ENCODE assay signal across 1 cellular context in genomic region chr12:88944403-88944802, GRCh38.
TF ChIP-seq lines count a peak whose summit lies in the region.

No MANE protein-coding gene starts in this region.

TF ChIP-seq in K562, 482 proteins besides CTCF, POLR2A, EP300 and RAD21 (continued from another document):
- TF ChIP-seq ELK3 (CRISPR knock-in tag; IDR thresholded peaks at IDR 0.05) (no peak), ZNF12 (CRISPR knock-in tag; IDR thresholded peaks at IDR 0.05) (no peak), MAFG (tag; conservative IDR thresholded peaks at IDR 0.05) (0 out of 2 replicates have a peak, but pooled peaks have one; percentile 13), CBFA2T3 (IDR thresholded peaks at IDR 0.05) (no peak), FOSL1 (tag; conservative IDR thresholded peaks at IDR 0.05) (peak; percentile 55), JUND (IDR thresholded peaks at IDR 0.05; ENCODE audit: borderline replicate concordance, low read depth, low read length) (no peak), JUND (tag; IDR thresholded peaks at IDR 0.05; ENCODE audit: borderline replicate concordance, low read depth, low read length) (peak; percentile 30; the same call in 1 of the 3 replicates), MAZ (CRISPR knock-in tag; conservative IDR thresholded peaks at IDR 0.05 in 1 of 2, IDR thresholded peaks at IDR 0.05 in 1 of 2) (no peak)
